8 cellular contexts compared by ENCODE assay signal in the genomic region with DNA sequence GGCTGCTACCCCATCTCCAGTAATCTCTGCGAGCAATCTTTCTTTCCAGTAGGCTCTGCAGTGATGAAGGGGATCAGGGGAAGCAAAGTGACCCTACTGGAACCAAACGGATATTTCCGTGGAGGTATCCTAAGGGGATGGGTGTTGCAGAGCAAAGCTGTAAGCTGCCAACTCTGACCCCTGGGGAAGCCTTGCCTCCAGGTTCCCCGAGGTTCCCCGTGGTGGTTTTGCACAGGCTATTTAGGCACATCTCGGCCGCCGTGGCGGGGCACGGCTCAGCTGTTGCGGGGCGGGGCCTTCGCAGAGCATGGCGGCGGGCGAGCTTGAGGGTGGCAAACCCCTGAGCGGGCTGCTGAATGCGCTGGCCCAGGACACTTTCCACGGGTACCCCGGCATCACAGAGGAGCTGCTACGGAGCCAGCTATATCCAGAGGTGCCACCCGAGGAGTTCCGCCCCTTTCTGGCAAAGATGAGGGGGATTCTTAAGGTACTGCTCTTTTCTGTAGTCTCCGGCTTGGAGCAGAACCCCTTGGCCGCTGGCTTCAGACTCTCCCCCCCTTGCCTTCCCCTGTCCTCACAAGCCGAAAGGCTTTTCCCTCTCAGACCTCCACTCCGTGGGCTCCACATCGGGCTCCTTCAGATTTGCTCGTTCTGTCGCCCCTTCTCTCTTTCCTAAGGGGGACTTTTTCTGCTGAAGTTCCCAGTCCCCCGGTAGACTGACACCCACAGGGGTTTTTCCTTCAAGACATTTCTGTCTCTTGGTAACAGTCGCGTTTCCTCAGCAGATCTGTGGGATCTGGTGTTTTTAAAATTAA. TPM values are rescaled to one million over a fixed set of nuclear protein-coding genes. Genes with fewer than 3 reads are reported as not detected.
DNase-seq lines count a peak whose midpoint lies in the region; ATAC-seq and TF ChIP-seq lines count a peak whose summit lies in the region.

A gene (plus strand): TSS at position 303 of the 815 bp plus-strand sequence. CDS start 5 bp downstream, at position 308.

- H3K27ac ChIP-seq in neural progenitor cell, result no peak within 1 kb of the TSS

- no peak for TF ChIP-seq CTCF in foreskin fibroblast (IDR thresholded peaks at IDR 0.05; ENCODE audit: low read depth, low read length)
- no peak for TF ChIP-seq CTCF in neural progenitor cell (IDR thresholded peaks at IDR 0.05)

- peak within 1 kb of the TSS; percentile 91 for H2AFZ ChIP-seq in neural progenitor cell (replicated peaks)

- H3K27me3 Mint-ChIP-seq in neural progenitor cell (ENCODE audit: insufficient read depth, low read depth), result peaks cover 6% of the 10 kb centered on the region

- H3K4me3 Mint-ChIP-seq in neural progenitor cell, result peak within 1 kb of the TSS; percentile 97

- no peaks in the 10 kb centered on the region for H4K20me1 ChIP-seq in neural progenitor cell (ENCODE audit: low read depth)

- no peaks in the 10 kb centered on the region for H3F3A ChIP-seq in neural progenitor cell (ENCODE audit: low read depth)

- H3K27ac Mint-ChIP-seq in neural progenitor cell, result no peak within 1 kb of the TSS

- no peaks in the 10 kb centered on the region for H3K36me3 Mint-ChIP-seq in neural progenitor cell

- ATAC-seq in GM21723 (IDR thresholded peaks at IDR 0.05; ENCODE audit: unreplicated experiment), result peak; percentile 97

- no peaks in the 10 kb centered on the region for H3K9me3 Mint-ChIP-seq in neural progenitor cell

- H3K9ac ChIP-seq in neural progenitor cell, result peak within 1 kb of the TSS; percentile 65

- DNase-seq in Daoy (ENCODE audit: low read depth) (peak; percentile 79), KG1 (lab: John Stamatoyannopoulos, UW) (peak; percentile 50), SHP77 treated with DMSO at 0.1 percent for 48 hours (lab: John Stamatoyannopoulos, UW) (peak; percentile 26), activated gamma-delta T cell (lab: John Stamatoyannopoulos, UW) (peak; percentile 66), foreskin fibroblast (peak; percentile 75 to 94), neural progenitor cell (ENCODE audit: low spot score) (peak; percentile 86), stromal cell of bone marrow (ENCODE audit: low read depth) (peak; percentile 38)

- H3K27me3 ChIP-seq in neural progenitor cell, result no peaks in the 10 kb centered on the region

- H3K4me1 ChIP-seq in neural progenitor cell, result no peaks in the 10 kb centered on the region

- peaks cover 8% of the 10 kb centered on the region for H3K4me1 Mint-ChIP-seq in neural progenitor cell

- no peaks in the 10 kb centered on the region for H3K9me3 ChIP-seq in neural progenitor cell (ENCODE audit: low read depth)

- H3K36me3 ChIP-seq in neural progenitor cell, result no peaks in the 10 kb centered on the region

- H3K4me3 ChIP-seq in foreskin fibroblast (ENCODE audit: low read depth in 1 of 2, low read length in 2 of 2) (peak within 1 kb of the TSS; percentile 87 to 96), neural progenitor cell (peak within 1 kb of the TSS; percentile 84)

- H3K4me2 ChIP-seq in neural progenitor cell, result peak within 1 kb of the TSS; percentile 91

- H3K79me2 ChIP-seq in neural progenitor cell (ENCODE audit: low read depth), result peaks cover 16% of the 10 kb centered on the region

RNA-seq across cellular contexts. Expression of the gene that starts here (rescaled TPM):
- total RNA-seq in Daoy (2014; rRNA removed; shearing (Covaris generic)), result 56.6 and 75.8 TPM in 2 replicates
- total RNA-seq in neural progenitor cell (ENCODE audit: low replicate concordance), result 26.7 and 36.9 TPM in 2 replicates

Comparison
In these comparisons a context has a peak if more than half of its experiments do, and no peak if none do; other contexts are left out.
1. DNase-seq: peak in every context shown above with its lines; median percentile 86 in neural progenitor cell; 84 in foreskin fibroblast; 79 in Daoy; 66 in activated gamma-delta T cell; 50 in KG1; 38 in stromal cell of bone marrow; 26 in SHP77 treated with DMSO at 0.1 percent for 48 hours.